Comparison of ENCODE assay signal across 17 cellular contexts in genomic region chr9:69658987-69659677, GRCh38. TPM values are rescaled to one million over a fixed set of nuclear protein-coding genes. Genes with fewer than 3 reads are reported as not detected.
DNase-seq lines count a peak whose midpoint lies in the region; ATAC-seq, FAIRE-seq and TF ChIP-seq lines count a peak whose summit lies in the region.
"Had no signal": no experiment of that assay in that cellular context is flagged by ENCODE, and none has a peak within 500 bp of the region (broad histone marks: within the 10 kb centered on the region; RNA-seq: fewer than 3 reads in every experiment).

No MANE protein-coding gene starts in this region.

- H3K9me2 ChIP-seq in PC-3 (replicated peaks; ENCODE audit: low read length), result no peaks in the 10 kb centered on the region

- H3K36me3 ChIP-seq in liver (ENCODE audit: control insufficient read depth in 4 of 4, insufficient read depth in 3 of 4, low read depth in 1 of 4, low read length in 3 of 4) (no peaks in the 10 kb centered on the region), HepG2 (replicated peaks in 1 of 2; ENCODE audit: control insufficient read depth in 1 of 2, insufficient read depth in 2 of 2, low read length in 2 of 2) (no peaks in the 10 kb centered on the region), PC-3 (ENCODE audit: low read depth, low read length) (no peaks in the 10 kb centered on the region)

- H3K79me2 ChIP-seq in HepG2 (ENCODE audit: insufficient read depth, low read length) (no peaks in the 10 kb centered on the region), PC-3 (ENCODE audit: low read length) (no peaks in the 10 kb centered on the region)

- H3K27ac ChIP-seq in liver (ENCODE audit: low read depth in 1 of 2, low read length in 2 of 2) (peak overlapping the region; percentile 80 to 84), HepG2 (ENCODE audit: extremely low read length, insufficient read depth, low read length) (no peak overlapping the region), PC-3 (ENCODE audit: low read length) (no peak overlapping the region)
- H3K27ac ChIP-seq: SK-N-MC had no signal

- peaks cover 12% of the 10 kb centered on the region for H3K4me1 Mint-ChIP-seq in glutamatergic neuron (ENCODE audit: low read depth, unreplicated experiment)

- H3K4me3 Mint-ChIP-seq in glutamatergic neuron (ENCODE audit: unreplicated experiment), result no peak overlapping the region
- H3K4me3 Mint-ChIP-seq: CD4-positive, alpha-beta T cell had no signal

- no peak overlapping the region for H3K9ac ChIP-seq in liver (ENCODE audit: low read depth in 1 of 2, low read length in 2 of 2)
- H3K9ac ChIP-seq in HepG2 (ENCODE audit: insufficient read depth, low read depth, low read length), result no peak overlapping the region
- no peak overlapping the region for H3K9ac ChIP-seq in PC-3 (ENCODE audit: low read length)

- BruUV-seq in HepG2 (replicated peaks; lab: Mats Ljungman, UMichigan) (no TSS peak), PC-3 (replicated peaks; lab: Mats Ljungman, UMichigan) (no TSS peak)

- H3K4me2 ChIP-seq in HepG2 (ENCODE audit: low read depth, low read length) (no peak overlapping the region), PC-3 (ENCODE audit: low read length) (no peak overlapping the region)

- TF ChIP-seq POLR2A in HepG2 (IDR thresholded peaks at IDR 0.05; ENCODE audit: insufficient read depth in 1 of 2, low read depth in 2 of 2, low read length in 2 of 2), result no peak

- no peaks in the 10 kb centered on the region for H3K9me3 Mint-ChIP-seq in glutamatergic neuron (ENCODE audit: unreplicated experiment)
- H3K9me3 Mint-ChIP-seq: CD4-positive, alpha-beta T cell had no signal

- H3K36me3 Mint-ChIP-seq in glutamatergic neuron (ENCODE audit: unreplicated experiment), result no peaks in the 10 kb centered on the region

- WGBS in liver, result 92% methylated on average over 3 of the region's 3 CpGs
- WGBS in HepG2 (ENCODE audit: low lambda C conversion rate), result 0% methylated on average over 3 of the region's 3 CpGs

- H3F3A ChIP-seq in PC-3 (ENCODE audit: low read length, unreplicated experiment), result no peaks in the 10 kb centered on the region

- POLR2A ChIA-PET in HepG2 (lab: Yijun Ruan, JAX), result no interaction called here
- POLR2A ChIA-PET in PC-3 (lab: Charles Lee; ENCODE audit: unreplicated experiment), result no interaction called here

- H4K20me1 ChIP-seq in HepG2 (ENCODE audit: insufficient read depth, low read length), result no peaks in the 10 kb centered on the region
- H4K20me1 ChIP-seq in PC-3 (ENCODE audit: low read length), result no peaks in the 10 kb centered on the region

- H3K9me3 ChIP-seq in liver (ENCODE audit: control insufficient read depth in 4 of 4, low read length in 3 of 4) (no peaks in the 10 kb centered on the region), HepG2 (ENCODE audit: low read length) (no peaks in the 10 kb centered on the region), PC-3 (ENCODE audit: low read length) (no peaks in the 10 kb centered on the region)

- in situ Hi-C loops in HepG2 (cut with HindIII; ENCODE audit: extremely low pct_ligation_motif_present, low pct_unique_long_range_greater_than_20kb), result no loop called here

- peaks cover 0 to 29% (median 11%) of the 10 kb centered on the region in 4 donors for H3K4me1 ChIP-seq in liver (ENCODE audit: control insufficient read depth in 4 of 4, insufficient read depth in 4 of 4, low read length in 3 of 4)
- H3K4me1 ChIP-seq in HepG2 (ENCODE audit: insufficient read depth, low read length), result no peaks in the 10 kb centered on the region
- H3K4me1 ChIP-seq in PC-3 (ENCODE audit: insufficient read depth, low read length), result no peaks in the 10 kb centered on the region

- H3K27me3 ChIP-seq in liver (ENCODE audit: control insufficient read depth in 4 of 4, insufficient read depth in 4 of 4, low read length in 3 of 4) (no peaks in the 10 kb centered on the region), HepG2 (ENCODE audit: control insufficient read depth in 1 of 2, insufficient read depth in 2 of 2, low read length in 2 of 2) (no peaks in the 10 kb centered on the region), PC-3 (ENCODE audit: low read length) (0 out of 2 replicates have a peak, but pooled peaks cover 3% of the 10 kb centered on the region)

- no peaks in the 10 kb centered on the region for H3K27me3 Mint-ChIP-seq in glutamatergic neuron (ENCODE audit: unreplicated experiment)

- TF ChIP-seq CTCF in liver (IDR thresholded peaks at IDR 0.05; ENCODE audit: low read depth, low read length, missing input control) (no peak), HepG2 (CRISPR knock-in tag; IDR thresholded peaks at IDR 0.05) (no peak), glutamatergic neuron (IDR thresholded peaks at IDR 0.05; ENCODE audit: partially characterized antibody, unreplicated experiment) (no peak), PC-3 (conservative IDR thresholded peaks at IDR 0.05; ENCODE audit: low read depth, low read length) (no peak)

- peak overlapping the region; percentile 25 for H3K27ac Mint-ChIP-seq in glutamatergic neuron (ENCODE audit: unreplicated experiment)
- H3K27ac Mint-ChIP-seq: CD4-positive, alpha-beta T cell had no signal

- TF ChIP-seq RAD21 in liver (IDR thresholded peaks at IDR 0.05) (no peak), HepG2 (CRISPR knock-in tag; IDR thresholded peaks at IDR 0.05) (no peak)

- no peak for FAIRE-seq in HepG2 (lab: Jason Lieb, UNC)
- FAIRE-seq: K562 had no signal

- H2AFZ ChIP-seq in HepG2 (ENCODE audit: low read length), result no peak overlapping the region
- H2AFZ ChIP-seq in PC-3 (ENCODE audit: low read length), result no peak overlapping the region

- H3K4me3 ChIP-seq in liver (ENCODE audit: low read depth in 1 of 3, low read length in 3 of 3) (no peak overlapping the region), HepG2 (replicated peaks in 1 of 3; ENCODE audit: insufficient read depth in 1 of 3, low read depth in 2 of 3, low read length in 3 of 3) (no peak overlapping the region), PC-3 (ENCODE audit: low read length) (no peak overlapping the region)
- H3K4me3 ChIP-seq: K562, SK-N-MC had no signal

- CTCF ChIA-PET in HepG2 (lab: Yijun Ruan, JAX; ENCODE audit: low intra/inter-chr PET ratio, low total read pairs) (no interaction called here), PC-3 (lab: Charles Lee) (no interaction called here)

- TF ChIP-seq EP300 in HepG2 (IDR thresholded peaks at IDR 0.05; ENCODE audit: low read depth in 2 of 2, low read length in 2 of 2) (no peak), HepG2 (CRISPR knock-in tag; IDR thresholded peaks at IDR 0.05; ENCODE audit: borderline replicate concordance) (no peak)

- no peak for DNase-seq in HepG2 (ENCODE audit: low spot score)
- DNase-seq in NCI-H2227 treated with DMSO at 0.1 percent for 48 hours (lab: John Stamatoyannopoulos, UW), result peak; percentile 11
- no peak for DNase-seq in glutamatergic neuron
- DNase-seq in PC-3, result no peak
- no peak for DNase-seq in SKM-1 (lab: John Stamatoyannopoulos, UW; ENCODE audit: unreplicated experiment)
- DNase-seq: ACHN; CD4-positive, alpha-beta T cell; DMS53; NCI-H1436 treated with DMSO at 0.1 percent for 48 hours; NCI-H2081 treated with DMSO at 0.1 percent for 48 hours; NCI-H510A; NCI-H774 had no signal

- ATAC-seq in HepG2 (no peak), PC-3 (no peak), GM19397 (IDR thresholded peaks at IDR 0.05; ENCODE audit: unreplicated experiment) (no peak)
- ATAC-seq: K562, Panc1 had no signal

- intact Hi-C loops in HepG2 (cut with micrococcal nuclease; ENCODE audit: unreplicated experiment), result loop anchor here (10.0 kb wide), 1 partner anchor 234 kb away; no protein-coding TSS in a partner anchor
- intact Hi-C loops in PC-3 (cut with micrococcal nuclease), result no loop called here

TF ChIP-seq in liver, 16 proteins besides CTCF, POLR2A, EP300 and RAD21 (continues in another document):
- TF ChIP-seq FOXA2 (IDR thresholded peaks at IDR 0.05), result no peak
- no peak for TF ChIP-seq EGR1 (IDR thresholded peaks at IDR 0.05; ENCODE audit: low read depth in 2 of 2)
- TF ChIP-seq NR2F2 (IDR thresholded peaks at IDR 0.05), result no peak
- TF ChIP-seq, protein P1, sequence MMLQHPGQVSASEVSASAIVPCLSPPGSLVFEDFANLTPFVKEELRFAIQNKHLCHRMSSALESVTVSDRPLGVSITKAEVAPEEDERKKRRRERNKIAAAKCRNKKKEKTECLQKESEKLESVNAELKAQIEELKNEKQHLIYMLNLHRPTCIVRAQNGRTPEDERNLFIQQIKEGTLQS (IDR thresholded peaks at IDR 0.05), result no peak

TF ChIP-seq in HepG2, 621 proteins besides CTCF, POLR2A, EP300 and RAD21 (continues in another document):
- no peak for TF ChIP-seq ZNF3 (CRISPR knock-in tag; IDR thresholded peaks at IDR 0.05)
- TF ChIP-seq IRX3 (CRISPR knock-in tag; IDR thresholded peaks at IDR 0.05; ENCODE audit: borderline replicate concordance, low read depth), result no peak
- no peak for TF ChIP-seq ZNF816 (CRISPR knock-in tag; IDR thresholded peaks at IDR 0.05; ENCODE audit: borderline replicate concordance)

RNA-seq across cellular contexts. Expression of gene APBA1, which starts 13.0 kb away (rescaled TPM):
- 10 to 100 TPM in 1 of 2 donors, 1 to 10 TPM in 1; 7.1 to 19.0 TPM for total RNA-seq in liver
- polyA plus RNA-seq in liver, result 1 to 10 TPM; 2.8 to 5.1 TPM
- total RNA-seq in HepG2 (2016; rRNA removed; fragmentation: Illumina TruSeq; extraction: Trizol), result 0.15 TPM in 1 of 2 replicates, not detected in the other
- not detected in 2 replicates for total RNA-seq in HepG2 (2016; cell fraction: cytosol; rRNA removed; fragmentation: Illumina TruSeq; extraction: Trizol; ENCODE audit: low read depth)
- total RNA-seq in HepG2 (2016; cell fraction: insoluble cytoplasmic fraction; rRNA removed; fragmentation: Illumina TruSeq; extraction: Trizol), result not detected in 2 replicates
- 0.03 TPM in 1 of 2 replicates, not detected in the other for total RNA-seq in HepG2 (2016; cell fraction: membrane; rRNA removed; fragmentation: Illumina TruSeq; extraction: Trizol)
- not detected in 2 replicates for total RNA-seq in HepG2 (2016; cell fraction: nucleus; rRNA removed; fragmentation: Illumina TruSeq; extraction: Trizol)
- polyA plus RNA-seq in HepG2 (2011; rRNA removed), result 0.01 TPM in 1 of 2 replicates, not detected in the other
- 0.01 TPM in 2 replicates for polyA plus RNA-seq in HepG2 (2011; cell fraction: cytosol; rRNA removed)
- 0.02 TPM in 1 of 2 replicates, not detected in the other for polyA plus RNA-seq in HepG2 (2011; cell fraction: nucleus; rRNA removed)
- polyA plus RNA-seq in HepG2 (2012), result 0.21 TPM in 1 of 2 replicates, not detected in the other
- polyA plus RNA-seq in HepG2 (2016; cell fraction: cytosol; fragmentation: Illumina TruSeq; extraction: Trizol; ENCODE audit: low read depth), result not detected in 2 replicates
- polyA plus RNA-seq in HepG2 (2016; cell fraction: insoluble cytoplasmic fraction; fragmentation: Illumina TruSeq; extraction: Trizol; ENCODE audit: low read depth), result 0.03 TPM in 1 of 2 replicates, not detected in the other
- not detected in 2 replicates for polyA plus RNA-seq in HepG2 (2016; cell fraction: membrane; fragmentation: Illumina TruSeq; extraction: Trizol; ENCODE audit: low read depth)
- not detected in 2 replicates for polyA plus RNA-seq in HepG2 (2016; cell fraction: nucleus; fragmentation: Illumina TruSeq; extraction: Trizol; ENCODE audit: insufficient read depth, low read depth)
- polyA minus RNA-seq in HepG2 (2011; rRNA and poly(A)+ RNA removed; ENCODE audit: low replicate concordance), result not detected in 2 replicates
- not detected in 2 replicates for polyA minus RNA-seq in HepG2 (2011; cell fraction: cytosol; rRNA and poly(A)+ RNA removed)
- not detected in 2 replicates for polyA minus RNA-seq in HepG2 (2011; cell fraction: nucleus; rRNA and poly(A)+ RNA removed)
- total RNA-seq in glutamatergic neuron (ENCODE audit: unreplicated experiment), result 13.0 TPM
- 0.06 and 0.07 TPM in 2 replicates for total RNA-seq in PC-3 (2014; rRNA removed)

Comparison
In these comparisons a context has a peak if more than half of its experiments do, and no peak if none do; other contexts are left out.
1. H3K27ac ChIP-seq: peak in liver (2 of 2); none in HepG2 (single experiment) and PC-3 (single experiment).